In genomic region chr22:48757135-48757534, GRCh38 we compare ENCODE assay signal across 5 cellular contexts.
A peak's percentile ranks its signal among the peaks of the same experiment; 100 is the strongest.
DNase-seq lines count a peak whose midpoint lies in the region; ATAC-seq, FAIRE-seq and TF ChIP-seq lines count a peak whose summit lies in the region.
"Not testable (repeated sequence)": the region's sequence is repeated elsewhere in the genome, so short reads cannot be mapped to it uniquely, and the experiment has no call there.

No MANE protein-coding gene starts in this region.

- H2AFZ ChIP-seq in K562 (ENCODE audit: low read depth, low read length) = not testable (repeated sequence)

- DNase-seq in K562 (ENCODE audit: extremely low read depth in 1 of 4, low spot score in 3 of 4) = not testable (repeated sequence)
- DNase-seq in coronary artery (ENCODE audit: low spot score) = peak; percentile 8
- peak; percentile 1 for DNase-seq in endothelial cell (ENCODE audit: low spot score)
- peak; percentile 6 for DNase-seq in islet precursor cell
- peak; percentile 10 for DNase-seq in lung (ENCODE audit: low spot score)

- BruUV-seq in K562 (replicated peaks; lab: Mats Ljungman, UMichigan) = not testable (repeated sequence)

- not testable (repeated sequence) for TF ChIP-seq POLR2A in K562 (conservative IDR thresholded peaks at IDR 0.05)

- POLR2A ChIA-PET in K562 (lab: Yijun Ruan, JAX) = not testable (repeated sequence)

- H3K27ac Mint-ChIP-seq in endothelial cell (ENCODE audit: unreplicated experiment) = not testable (repeated sequence)

- intact Hi-C loops in K562 (cut with micrococcal nuclease) = not testable (repeated sequence)

- not testable (repeated sequence) for H3K36me3 Mint-ChIP-seq in endothelial cell (ENCODE audit: low read depth, unreplicated experiment)

- not testable (repeated sequence) for H3K9me3 ChIP-seq in K562 (replicated peaks; ENCODE audit: control insufficient read depth, insufficient read depth, low read depth, low read length); lung (ENCODE audit: control insufficient read depth in 2 of 2, insufficient read depth in 1 of 2, low read length in 1 of 2)

- not testable (repeated sequence) for H3K27ac ChIP-seq in K562 (ENCODE audit: extremely low read depth, low read depth, low read length); coronary artery; lung (ENCODE audit: low read depth in 1 of 2, low read length in 1 of 2)

- TF ChIP-seq EP300 in K562 (IDR thresholded peaks at IDR 0.05; ENCODE audit: low read length) = not testable (repeated sequence)

- TF ChIP-seq RAD21 in K562 (CRISPR knock-in tag; conservative IDR thresholded peaks at IDR 0.05 in 1 of 2, IDR thresholded peaks at IDR 0.05 in 1 of 2) = not testable (repeated sequence)

- TF ChIP-seq CTCF in K562 (IDR thresholded peaks at IDR 0.05 in 2 of 3, conservative IDR thresholded peaks at IDR 0.05 in 1 of 3; ENCODE audit: insufficient read depth in 2 of 3, low read depth in 1 of 3, low read length in 3 of 3); coronary artery (IDR thresholded peaks at IDR 0.05); endothelial cell (IDR thresholded peaks at IDR 0.05; ENCODE audit: unreplicated experiment); lung (IDR thresholded peaks at IDR 0.05; ENCODE audit: control extremely low read depth, extremely low read depth): not testable (repeated sequence)

- H3K4me3 Mint-ChIP-seq in endothelial cell (ENCODE audit: unreplicated experiment) = not testable (repeated sequence)

- H3K4me1 ChIP-seq in K562 (replicated peaks in 1 of 2; ENCODE audit: control insufficient read depth in 2 of 2, insufficient read depth in 2 of 2, low read length in 2 of 2); lung (ENCODE audit: control insufficient read depth in 2 of 2, insufficient read depth in 2 of 2, low read length in 2 of 2): not testable (repeated sequence)

- H3K4me2 ChIP-seq in K562 (ENCODE audit: insufficient read depth, low read length) = not testable (repeated sequence)

- H3K9me3 Mint-ChIP-seq in endothelial cell (ENCODE audit: unreplicated experiment) = not testable (repeated sequence)

- not testable (repeated sequence) for H4K20me1 ChIP-seq in K562 (replicated peaks; ENCODE audit: control insufficient read depth, insufficient read depth, low read length)

- H3K79me2 ChIP-seq in K562 (ENCODE audit: control insufficient read depth, insufficient read depth, low read length) = not testable (repeated sequence)

- WGBS in K562 (ENCODE audit: insufficient coverage, low coverage, missing lambda C conversion rate) = no CpG with 5 or more reads among the region's 1 CpG
- 0 to 5% methylated on average over 1 of the region's 1 CpG for WGBS in lung, 2 donors

- not testable (repeated sequence) for H3K36me3 ChIP-seq in K562 (ENCODE audit: control insufficient read depth, insufficient read depth, low read length); lung (ENCODE audit: control insufficient read depth in 2 of 2, insufficient read depth in 2 of 2, low read length in 2 of 2)

- H3K4me1 Mint-ChIP-seq in endothelial cell (ENCODE audit: unreplicated experiment) = not testable (repeated sequence)

- H3K9me1 ChIP-seq in K562 (ENCODE audit: control insufficient read depth, insufficient read depth, low read length) = not testable (repeated sequence)

- not testable (repeated sequence) for ATAC-seq in K562; lung (ENCODE audit: insufficient read depth, low FRiP score)

- in situ Hi-C loops in K562 (cut with MboI) = not testable (repeated sequence)

- H3K27me3 Mint-ChIP-seq in endothelial cell (ENCODE audit: unreplicated experiment) = peaks cover 13% of the 10 kb centered on the region

- not testable (repeated sequence) for H3K4me3 ChIP-seq in K562, coronary artery, lung

- H3K27me3 ChIP-seq in K562 (ENCODE audit: control insufficient read depth in 2 of 2, insufficient read depth in 2 of 2, low read length in 2 of 2); lung (ENCODE audit: control insufficient read depth, insufficient read depth): not testable (repeated sequence)

- FAIRE-seq in K562 (lab: Jason Lieb, UNC) = not testable (repeated sequence)

- CTCF ChIA-PET in K562 (lab: Yijun Ruan, JAX; ENCODE audit: low intra/inter-chr PET ratio) = not testable (repeated sequence)

- H3K9ac ChIP-seq in K562 (ENCODE audit: insufficient read depth in 1 of 2, low read depth in 2 of 2, low read length in 2 of 2) = not testable (repeated sequence)

TF ChIP-seq in K562, 482 proteins besides CTCF, POLR2A, EP300 and RAD21:
- TF ChIP-seq ZNF263 (CRISPR knock-in tag; IDR thresholded peaks at IDR 0.05; ENCODE audit: borderline replicate concordance) = peak; percentile 68; the same call in 1 of the 2 replicates
